Comparison of ENCODE assay signal across 21 cellular contexts in genomic region chr11:77799338-77799737, GRCh38. TPM values are rescaled to one million over a fixed set of nuclear protein-coding genes. Genes with fewer than 3 reads are reported as not detected.
DNase-seq lines count a peak whose midpoint lies in the region; ATAC-seq and TF ChIP-seq lines count a peak whose summit lies in the region.
"Had no signal": no experiment of that assay in that cellular context is flagged by ENCODE, and none has a peak within 500 bp of the region (broad histone marks: within the 10 kb centered on the region; RNA-seq: fewer than 3 reads in every experiment).

No MANE protein-coding gene starts in this region.

- H3K36me3 ChIP-seq in Caco-2 (ENCODE audit: control insufficient read depth, insufficient read depth, low read length), result peaks cover 3% of the 10 kb centered on the region; the same call in 1 of the 2 replicates
- H3K36me3 ChIP-seq: prostate gland, WERI-Rb-1 had no signal

- H3K27me3 Mint-ChIP-seq in Caco-2 (ENCODE audit: insufficient read depth, unreplicated experiment), result no peaks in the 10 kb centered on the region
- no peaks in the 10 kb centered on the region for H3K27me3 Mint-ChIP-seq in activated naive CD8-positive, alpha-beta T cell
- H3K27me3 Mint-ChIP-seq in memory B cell, result no peaks in the 10 kb centered on the region

- peaks cover 48% of the 10 kb centered on the region for H3K4me1 ChIP-seq in Caco-2
- H3K4me1 ChIP-seq: prostate gland had no signal

- no peak for TF ChIP-seq CTCF in Caco-2 (IDR thresholded peaks at IDR 0.05; ENCODE audit: insufficient read depth in 1 of 2, low read depth in 1 of 2, low read length in 1 of 2, severe bottlenecking in 1 of 2, unreplicated experiment in 1 of 2)

- no peaks in the 10 kb centered on the region for H3K27me3 ChIP-seq in Caco-2 (replicated peaks; ENCODE audit: control insufficient read depth, insufficient read depth, low read length)

- CTCF ChIA-PET in Caco-2 (lab: Charles Lee) (no interaction called here), HEK293T (lab: Yijun Ruan, JAX) (no interaction called here)

- no peaks in the 10 kb centered on the region for H3K9me3 ChIP-seq in Caco-2
- H3K9me3 ChIP-seq: prostate gland had no signal

- H3K4me3 ChIP-seq in Caco-2 (ENCODE audit: low read depth, low read length), result no peak overlapping the region
- H3K4me3 ChIP-seq: lung, prostate gland had no signal

- H3K36me3 Mint-ChIP-seq in Caco-2 (ENCODE audit: insufficient read depth, unreplicated experiment) (peaks cover 60% of the 10 kb centered on the region), memory B cell (peaks cover 15% of the 10 kb centered on the region)
- H3K36me3 Mint-ChIP-seq in activated naive CD8-positive, alpha-beta T cell, result peaks cover 10% of the 10 kb centered on the region

- H3K27ac Mint-ChIP-seq in Caco-2 (ENCODE audit: unreplicated experiment) (peak overlapping the region; percentile 60), memory B cell (peak overlapping the region; percentile 19)
- peak overlapping the region; percentile 54 for H3K27ac Mint-ChIP-seq in activated naive CD8-positive, alpha-beta T cell

- no TSS peak for BruUV-seq in Caco-2 (replicated peaks; lab: Mats Ljungman, UMichigan)

- H3K9me3 Mint-ChIP-seq in Caco-2 (ENCODE audit: unreplicated experiment) (no peaks in the 10 kb centered on the region), memory B cell (no peaks in the 10 kb centered on the region)
- no peaks in the 10 kb centered on the region for H3K9me3 Mint-ChIP-seq in activated naive CD8-positive, alpha-beta T cell (ENCODE audit: low read depth)

- H3K4me1 Mint-ChIP-seq in Caco-2 (ENCODE audit: low read depth, unreplicated experiment) (peaks cover 44% of the 10 kb centered on the region), memory B cell (peaks cover 53% of the 10 kb centered on the region)
- peaks cover 73% of the 10 kb centered on the region for H3K4me1 Mint-ChIP-seq in activated naive CD8-positive, alpha-beta T cell (ENCODE audit: low read depth)

- no peak overlapping the region for H3K4me3 Mint-ChIP-seq in Caco-2 (ENCODE audit: unreplicated experiment)
- peak overlapping the region; percentile 44 for H3K4me3 Mint-ChIP-seq in activated naive CD8-positive, alpha-beta T cell
- no peak overlapping the region for H3K4me3 Mint-ChIP-seq in memory B cell

- intact Hi-C loops in Caco-2 (cut with micrococcal nuclease; ENCODE audit: unreplicated experiment), result no loop called here

- peak; percentile 11 for DNase-seq in SIG-M5 treated with dmso at 0.1 percent for 504 hours (lab: John Stamatoyannopoulos, UW; ENCODE audit: unreplicated experiment)
- no peak for DNase-seq in SIG-M5 (lab: John Stamatoyannopoulos, UW)
- no peak for DNase-seq in Caco-2
- no peak for DNase-seq in memory B cell (ENCODE audit: low spot score in 2 of 2)
- DNase-seq in kidney glomerular epithelial cell (lab: John Stamatoyannopoulos, UW), result no peak
- DNase-seq in Kasumi-1 (lab: John Stamatoyannopoulos, UW), result no peak
- no peak for DNase-seq in HEK293T (ENCODE audit: extremely low spot score)
- DNase-seq: 8988T, aorta, COR-L47, Karpas-422, NCI-H1092 treated with DMSO at 0.1 percent for 48 hours, NCI-H2029, NCI-H526 treated with DMSO at 0.1 percent for 48 hours, RPMI8226, substantia nigra, WERI-Rb-1 had no signal

- ATAC-seq in memory B cell (ENCODE audit: low read depth), result no peak
- ATAC-seq: HCT116 had no signal

- POLR2A ChIA-PET in Caco-2 (lab: Charles Lee) (no interaction called here), HEK293T (lab: Yijun Ruan, JAX) (no interaction called here)

TF ChIP-seq in HEK293T, 16 proteins besides CTCF, POLR2A, EP300 and RAD21:
- TF ChIP-seq ARNT (IDR thresholded peaks at IDR 0.05) (no peak), PKNOX1 (IDR thresholded peaks at IDR 0.05) (no peak), SUZ12 (IDR thresholded peaks at IDR 0.05) (no peak), HDGF (IDR thresholded peaks at IDR 0.05; ENCODE audit: borderline replicate concordance) (no peak), NFRKB (IDR thresholded peaks at IDR 0.05) (no peak), FOXK2 (IDR thresholded peaks at IDR 0.05) (no peak), CTBP1 (IDR thresholded peaks at IDR 0.05; ENCODE audit: borderline replicate concordance) (no peak), FOXM1 (IDR thresholded peaks at IDR 0.05; ENCODE audit: borderline replicate concordance) (no peak)

RNA-seq across cellular contexts. Expression of gene RSF1, which starts 21.2 kb away (rescaled TPM):
- 108 and 121 TPM in 2 replicates for total RNA-seq in Caco-2 (2022)

RNA-seq across cellular contexts. Expression of gene AAMDC, which starts 21.6 kb away (rescaled TPM):
- total RNA-seq in Caco-2 (2022), result 87.7 and 89.7 TPM in 2 replicates
